In the genomic region with DNA sequence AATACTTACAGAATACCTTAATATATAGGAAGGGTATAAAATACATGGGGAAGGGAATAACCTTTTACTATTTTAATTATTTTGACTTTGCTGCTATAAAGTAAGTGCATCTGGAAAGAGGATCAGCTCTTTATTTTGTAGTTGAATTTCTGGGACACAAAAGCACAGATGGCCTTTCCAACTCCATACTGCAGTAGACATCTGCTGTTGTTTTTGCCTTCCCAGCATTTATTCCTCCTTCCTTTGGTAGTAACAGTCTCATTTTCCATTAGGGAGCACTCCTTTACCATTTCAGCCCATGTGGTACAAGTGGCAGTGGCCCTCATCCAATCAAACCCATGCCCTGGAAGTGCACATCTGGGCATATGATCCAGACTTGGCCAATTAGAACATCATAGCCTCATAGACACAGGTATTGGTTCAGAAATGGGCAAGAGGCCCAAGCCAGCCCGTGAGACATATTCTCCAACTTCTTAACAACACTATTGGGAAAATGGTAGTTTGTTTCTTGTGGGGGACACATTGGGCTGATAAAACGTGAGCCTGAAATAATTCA, we compare ENCODE assay signal across 19 cellular contexts.
"Had no signal": no experiment of that assay in that cellular context is flagged by ENCODE, and none has a peak within 500 bp of the region (broad histone marks: within the 10 kb centered on the region; RNA-seq: fewer than 3 reads in every experiment).

No MANE protein-coding gene starts in this region.

- H3K27ac ChIP-seq: ascending aorta, sigmoid colon, stomach, thoracic aorta had no signal

- H3K9me3 Mint-ChIP-seq: activated CD4-positive, alpha-beta memory T cell treated with anti-CD3 and anti-CD28 coated beads, Interleukin-2, amount 10 ng/mL, durations not matched to agents 7 days and 5 days; activated naive CD4-positive, alpha-beta T cell treated with anti-CD3 and anti-CD28 coated beads, Interleukin-2, amount 10 ng/mL, durations not matched to agents 7 days and 5 days; activated T-cell treated with anti-CD3 and anti-CD28 coated beads, Interleukin-2, amount 50 U/mL, for 24 hours; endodermal cell; nephron had no signal

- H3K4me1 Mint-ChIP-seq: activated CD4-positive, alpha-beta memory T cell treated with anti-CD3 and anti-CD28 coated beads, Interleukin-2, amount 10 ng/mL, durations not matched to agents 7 days and 5 days; activated naive CD4-positive, alpha-beta T cell treated with anti-CD3 and anti-CD28 coated beads, Interleukin-2, amount 10 ng/mL, durations not matched to agents 7 days and 5 days; endodermal cell; nephron had no signal

- H3K4me1 ChIP-seq: ascending aorta, breast epithelium, sigmoid colon, stomach had no signal

- DNase-seq: activated CD4-positive, alpha-beta memory T cell treated with anti-CD3 and anti-CD28 coated beads, Interleukin-2, amount 10 ng/mL, durations not matched to agents 7 days and 5 days; activated CD4-positive, alpha-beta T cell treated with anti-CD3 and anti-CD28 coated beads for 4 hours; activated naive CD4-positive, alpha-beta T cell treated with anti-CD3 and anti-CD28 coated beads, Interleukin-2, amount 10 ng/mL, durations not matched to agents 7 days and 5 days; activated T-cell treated with anti-CD3 and anti-CD28 coated beads, Interleukin-2, amount 50 U/mL, for 24 hours; endodermal cell; hypothalamus; kidney; mesenchymal stem cell; occipital lobe; sigmoid colon; stimulated activated CD4-positive, alpha-beta T cell treated with anti-CD3 and anti-CD28 coated beads, Interleukin-1b, Interleukin-23, amount 100 ng/mL, for 48 hours; stomach; T-helper 1 cell; T1000 had no signal

- H3K27me3 Mint-ChIP-seq: activated CD4-positive, alpha-beta memory T cell treated with anti-CD3 and anti-CD28 coated beads, Interleukin-2, amount 10 ng/mL, durations not matched to agents 7 days and 5 days; activated naive CD4-positive, alpha-beta T cell treated with anti-CD3 and anti-CD28 coated beads, Interleukin-2, amount 10 ng/mL, durations not matched to agents 7 days and 5 days had no signal

- H3K27ac Mint-ChIP-seq: activated CD4-positive, alpha-beta memory T cell treated with anti-CD3 and anti-CD28 coated beads, Interleukin-2, amount 10 ng/mL, durations not matched to agents 7 days and 5 days; activated naive CD4-positive, alpha-beta T cell treated with anti-CD3 and anti-CD28 coated beads, Interleukin-2, amount 10 ng/mL, durations not matched to agents 7 days and 5 days; activated T-cell treated with anti-CD3 and anti-CD28 coated beads, Interleukin-2, amount 50 U/mL, for 24 hours; endodermal cell; nephron had no signal

- H3K9me3 ChIP-seq: ascending aorta, breast epithelium, sigmoid colon, stomach, thoracic aorta had no signal

- H3K36me3 ChIP-seq: ascending aorta, breast epithelium, sigmoid colon, thoracic aorta had no signal

- H3K4me3 Mint-ChIP-seq: activated CD4-positive, alpha-beta memory T cell treated with anti-CD3 and anti-CD28 coated beads, Interleukin-2, amount 10 ng/mL, durations not matched to agents 7 days and 5 days; activated naive CD4-positive, alpha-beta T cell treated with anti-CD3 and anti-CD28 coated beads, Interleukin-2, amount 10 ng/mL, durations not matched to agents 7 days and 5 days; activated T-cell treated with anti-CD3 and anti-CD28 coated beads, Interleukin-2, amount 50 U/mL, for 24 hours; endodermal cell had no signal

- H3K27me3 ChIP-seq: ascending aorta, breast epithelium, dorsolateral prefrontal cortex, sigmoid colon, stomach had no signal

- H3K4me3 ChIP-seq: ascending aorta, breast epithelium, dorsolateral prefrontal cortex, sigmoid colon, stomach, thoracic aorta had no signal

- H3K36me3 Mint-ChIP-seq: activated naive CD4-positive, alpha-beta T cell treated with anti-CD3 and anti-CD28 coated beads, Interleukin-2, amount 10 ng/mL, durations not matched to agents 7 days and 5 days had no signal
